In genomic region chr10:89793649-89794254, GRCh38 we compare ENCODE assay signal across 8 cellular contexts.
DNase-seq lines count a peak whose midpoint lies in the region; ATAC-seq and TF ChIP-seq lines count a peak whose summit lies in the region.

No MANE protein-coding gene starts in this region.

- no peaks in the 10 kb centered on the region for H4K20me1 ChIP-seq in BLaER1 treated with 17β-estradiol and CSF1 and Interleukin-3, amounts not matched to agents 10 nM and 100 nM

- H3K23ac ChIP-seq in neuronal stem cell (ENCODE audit: low read depth, low read length, poor library complexity), result no peak overlapping the region

- no peak overlapping the region for H2BK12ac ChIP-seq in neuronal stem cell (ENCODE audit: low read length)

- ATAC-seq in GM18499 (IDR thresholded peaks at IDR 0.05; ENCODE audit: insufficient read depth, unreplicated experiment), result peak; percentile 63
- peak; percentile 71 for ATAC-seq in HG03196 (IDR thresholded peaks at IDR 0.05; ENCODE audit: unreplicated experiment)

- H3K4me2 ChIP-seq in BLaER1 treated with 17β-estradiol and CSF1 and Interleukin-3, amounts not matched to agents 10 nM and 100 nM, result peak overlapping the region; percentile 8 to 63 (median 38); a peak in 14 of 22 replicates
- H3K4me2 ChIP-seq in neuronal stem cell (ENCODE audit: insufficient read depth, low read length, poor library complexity, severe bottlenecking), result no peak overlapping the region

- peaks cover 41 to 89% (median 60%) of the 10 kb centered on the region in 10 experiments for H3K4me1 ChIP-seq in BLaER1 treated with 17β-estradiol and CSF1 and Interleukin-3, amounts not matched to agents 10 nM and 100 nM
- H3K4me1 ChIP-seq in neuronal stem cell (ENCODE audit: control insufficient read depth in 2 of 2, insufficient read depth in 1 of 2, low read depth in 1 of 2, low read length in 2 of 2), result peaks cover 0 to 2% of the 10 kb centered on the region in 2 donors

- no peak overlapping the region for H2BK15ac ChIP-seq in neuronal stem cell (ENCODE audit: low read length)

- no peak overlapping the region for H3K9ac ChIP-seq in BLaER1 treated with 17β-estradiol and CSF1 and Interleukin-3, amounts not matched to agents 10 nM and 100 nM
- no peak overlapping the region for H3K9ac ChIP-seq in neuronal stem cell (ENCODE audit: low read depth, low read length, poor library complexity)

- no CpG with 5 or more reads among the region's 3 CpGs for WGBS in neuronal stem cell (ENCODE audit: extremely low coverage in 2 of 2, insufficient read length in 2 of 2, insufficient replicate concordance in 1 of 2), 2 donors

- H3K79me1 ChIP-seq in neuronal stem cell (ENCODE audit: low read depth, low read length), result no peaks in the 10 kb centered on the region

- peaks cover 7% of the 10 kb centered on the region for H3K4me1 Mint-ChIP-seq in activated CD4-positive, alpha-beta T cell treated with anti-CD3 and anti-CD28 coated beads, Interleukin-2, amount 10 ng/mL, durations not matched to agents 7 days and 5 days

- H4K91ac ChIP-seq in neuronal stem cell (ENCODE audit: low read depth, low read length, poor library complexity), result no peak overlapping the region

- no peak overlapping the region for H3K14ac ChIP-seq in neuronal stem cell (ENCODE audit: low read length)

- H3K4me3 ChIP-seq in BLaER1 treated with 17β-estradiol and CSF1 and Interleukin-3, amounts not matched to agents 10 nM and 100 nM, result no peak overlapping the region
- no peak overlapping the region for H3K4me3 ChIP-seq in foreskin fibroblast (ENCODE audit: low read depth in 1 of 2, low read length in 2 of 2)
- no peak overlapping the region for H3K4me3 ChIP-seq in neuronal stem cell (ENCODE audit: low read length in 2 of 2)

- H3K27ac Mint-ChIP-seq in activated CD4-positive, alpha-beta T cell treated with anti-CD3 and anti-CD28 coated beads, Interleukin-2, amount 10 ng/mL, durations not matched to agents 7 days and 5 days, result no peak overlapping the region

- no peak overlapping the region for H2AFZ ChIP-seq in neuronal stem cell (ENCODE audit: low read length)

- no peak overlapping the region for H3K4me3 Mint-ChIP-seq in activated CD4-positive, alpha-beta T cell treated with anti-CD3 and anti-CD28 coated beads, Interleukin-2, amount 10 ng/mL, durations not matched to agents 7 days and 5 days

- no peaks in the 10 kb centered on the region for H3K27me3 ChIP-seq in BLaER1 treated with 17β-estradiol and CSF1 and Interleukin-3, amounts not matched to agents 10 nM and 100 nM
- H3K27me3 ChIP-seq in neuronal stem cell (ENCODE audit: control insufficient read depth in 3 of 3, insufficient read depth in 3 of 3, low read depth in 1 of 3, low read length in 3 of 3), result no peaks in the 10 kb centered on the region

- H2BK120ac ChIP-seq in neuronal stem cell (ENCODE audit: low read depth, low read length), result no peak overlapping the region

- no peaks in the 10 kb centered on the region for H3K36me3 Mint-ChIP-seq in activated CD4-positive, alpha-beta T cell treated with anti-CD3 and anti-CD28 coated beads, Interleukin-2, amount 10 ng/mL, durations not matched to agents 7 days and 5 days (ENCODE audit: low read depth)

- H3K9me3 Mint-ChIP-seq in activated CD4-positive, alpha-beta T cell treated with anti-CD3 and anti-CD28 coated beads, Interleukin-2, amount 10 ng/mL, durations not matched to agents 7 days and 5 days, result no peaks in the 10 kb centered on the region

- POLR2A ChIA-PET in activated CD4-positive, alpha-beta T cell treated with anti-CD3 and anti-CD28 coated beads, Interleukin-2, amount 10 ng/mL, durations not matched to agents 7 days and 5 days (lab: Charles Lee), result no interaction called here

- CTCF ChIA-PET in activated CD4-positive, alpha-beta T cell treated with anti-CD3 and anti-CD28 coated beads, Interleukin-2, amount 10 ng/mL, durations not matched to agents 7 days and 5 days (lab: Charles Lee), result interaction anchor here (1.0 kb wide), 1 partner anchor 10 kb away, joined by 4 read pairs; no protein-coding TSS in a partner anchor

- peak; percentile 60 for TF ChIP-seq CTCF in foreskin fibroblast (IDR thresholded peaks at IDR 0.05; ENCODE audit: low read depth, low read length)

- H3K9me3 ChIP-seq in BLaER1 treated with 17β-estradiol and CSF1 and Interleukin-3, amounts not matched to agents 10 nM and 100 nM (replicated peaks in 1 of 11), result peaks cover 0 to 5% (median 0%) of the 10 kb centered on the region in 11 experiments; a peak in 3 of 22 replicates
- peaks cover 0 to 2% of the 10 kb centered on the region in 2 donors for H3K9me3 ChIP-seq in neuronal stem cell (replicated peaks in 1 of 2; ENCODE audit: control insufficient read depth in 2 of 2, insufficient read depth in 1 of 2, low read depth in 1 of 2, low read length in 2 of 2)

- H3K4ac ChIP-seq in neuronal stem cell (ENCODE audit: low read length), result no peak overlapping the region

- no peak overlapping the region for H2BK5ac ChIP-seq in neuronal stem cell (ENCODE audit: low read length)

- no peak overlapping the region for H3K18ac ChIP-seq in neuronal stem cell (ENCODE audit: low read length)

- no peak overlapping the region for H2AK5ac ChIP-seq in neuronal stem cell (ENCODE audit: low read depth, low read length)

- no peaks in the 10 kb centered on the region for H3K36me3 ChIP-seq in BLaER1 treated with 17β-estradiol and CSF1 and Interleukin-3, amounts not matched to agents 10 nM and 100 nM
- no peaks in the 10 kb centered on the region for H3K36me3 ChIP-seq in neuronal stem cell (replicated peaks in 1 of 2; ENCODE audit: control insufficient read depth in 2 of 2, insufficient read depth in 2 of 2, low read length in 2 of 2)

- no peak overlapping the region for H3K27ac ChIP-seq in BLaER1 treated with 17β-estradiol and CSF1 and Interleukin-3, amounts not matched to agents 10 nM and 100 nM
- no peak overlapping the region for H3K27ac ChIP-seq in neuronal stem cell (replicated peaks; ENCODE audit: low read length)

- no peak overlapping the region for H4K8ac ChIP-seq in neuronal stem cell (ENCODE audit: low read depth, low read length)

- DNase-seq in NCI-H510A (lab: John Stamatoyannopoulos, UW) (peak; percentile 19), foreskin fibroblast (peak; percentile 56 to 85), neuronal stem cell (ENCODE audit: low spot score) (peak; percentile 65)
- DNase-seq in activated CD4-positive, alpha-beta T cell treated with anti-CD3 and anti-CD28 coated beads, Interleukin-2, amount 10 ng/mL, durations not matched to agents 7 days and 5 days, result peak; percentile 54
- DNase-seq in activated effector memory CD4-positive, alpha-beta T cell treated with anti-CD3 and anti-CD28 coated beads, Interleukin-2, amount 50 U/mL, for 16 hours, result no peak

- peaks cover 10% of the 10 kb centered on the region for H3K27me3 Mint-ChIP-seq in activated CD4-positive, alpha-beta T cell treated with anti-CD3 and anti-CD28 coated beads, Interleukin-2, amount 10 ng/mL, durations not matched to agents 7 days and 5 days
